22 cellular contexts compared by ENCODE assay signal in the genomic region with DNA sequence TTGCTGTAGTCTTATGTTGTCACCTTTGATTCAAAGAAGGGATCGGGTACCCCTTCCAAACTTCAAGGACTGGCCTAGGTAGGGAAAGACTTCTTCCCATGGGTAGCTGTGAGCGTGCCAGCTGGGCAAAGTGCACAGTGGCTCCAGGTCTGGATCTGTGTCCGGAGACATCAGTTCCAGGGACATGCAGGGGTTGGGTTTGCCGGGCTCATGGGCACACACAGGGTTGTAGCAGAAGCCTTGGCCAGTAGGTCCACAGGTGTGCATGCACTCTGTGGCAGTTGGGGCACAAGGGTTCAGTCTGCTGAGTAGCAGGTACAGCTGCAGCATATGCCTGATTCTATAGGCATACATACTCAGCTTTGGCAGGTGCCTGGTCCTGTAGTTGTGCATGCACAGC.
DNase-seq lines count a peak whose midpoint lies in the region; ATAC-seq, FAIRE-seq and TF ChIP-seq lines count a peak whose summit lies in the region.
"Had no signal": no experiment of that assay in that cellular context is flagged by ENCODE, and none has a peak within 500 bp of the region (broad histone marks: within the 10 kb centered on the region; RNA-seq: fewer than 3 reads in every experiment).

No MANE protein-coding gene starts in this region.

- CTCF ChIA-PET in H1 (lab: Charles Lee; ENCODE audit: partially characterized antibody): no interaction called here

- H3K79me2 ChIP-seq in H1 (ENCODE audit: control insufficient read depth in 1 of 2, insufficient read depth in 2 of 2, low read length in 2 of 2): no peaks in the 10 kb centered on the region

- H3K36me3 ChIP-seq in H1 (ENCODE audit: control insufficient read depth in 2 of 4, insufficient read depth in 4 of 4, low read length in 3 of 4) (no peaks in the 10 kb centered on the region), neuronal stem cell (replicated peaks in 1 of 2; ENCODE audit: control insufficient read depth in 2 of 2, insufficient read depth in 2 of 2, low read length in 2 of 2) (no peaks in the 10 kb centered on the region), spleen (no peaks in the 10 kb centered on the region)
- H3K36me3 ChIP-seq: BLaER1 treated with 17β-estradiol and CSF1 and Interleukin-3, amounts not matched to agents 10 nM and 100 nM had no signal

- no peak overlapping the region for H3K4me3 ChIP-seq in H1 (ENCODE audit: extremely low read depth in 1 of 4, insufficient read depth in 2 of 4, low read depth in 3 of 4, low read length in 4 of 4)
- H3K4me3 ChIP-seq in neuronal stem cell (ENCODE audit: low read length in 2 of 2): no peak overlapping the region
- no peak overlapping the region for H3K4me3 ChIP-seq in spleen
- H3K4me3 ChIP-seq: A549; BLaER1 treated with 17β-estradiol and CSF1 and Interleukin-3, amounts not matched to agents 10 nM and 100 nM had no signal

- H2BK15ac ChIP-seq in H1 (ENCODE audit: low read length): no peak overlapping the region
- H2BK15ac ChIP-seq in neuronal stem cell (ENCODE audit: low read length): no peak overlapping the region

- H3K23ac ChIP-seq in H1 (ENCODE audit: insufficient read length): no peak overlapping the region
- no peak overlapping the region for H3K23ac ChIP-seq in neuronal stem cell (ENCODE audit: low read depth, low read length, poor library complexity)

- no peak overlapping the region for H2BK20ac ChIP-seq in H1 (ENCODE audit: low read length)

- TF ChIP-seq EP300 in H1 (IDR thresholded peaks at IDR 0.05; ENCODE audit: borderline replicate concordance in 1 of 2, low read depth in 2 of 2, low read length in 2 of 2): no peak

- H3K14ac ChIP-seq in H1 (ENCODE audit: insufficient read length) (no peak overlapping the region), neuronal stem cell (ENCODE audit: low read length) (peak overlapping the region; percentile 64)

- intact Hi-C loops in spleen (cut with DNase I; ENCODE audit: low total_unique reads): no loop called here

- H2BK5ac ChIP-seq in H1 (ENCODE audit: low read depth, low read length) (peak overlapping the region; percentile 71; the same call in 1 of the 2 replicates), neuronal stem cell (ENCODE audit: low read length) (no peak overlapping the region)

- H3K79me1 ChIP-seq in H1 (ENCODE audit: low read depth, low read length): no peaks in the 10 kb centered on the region
- H3K79me1 ChIP-seq in neuronal stem cell (ENCODE audit: low read depth, low read length): no peaks in the 10 kb centered on the region

- H3K23me2 ChIP-seq in H1 (ENCODE audit: low read depth, low read length): no peaks in the 10 kb centered on the region

- TF ChIP-seq CTCF in H1 (IDR thresholded peaks at IDR 0.05; ENCODE audit: control extremely low read depth in 1 of 3, insufficient read depth in 1 of 3, low read depth in 1 of 3, low read length in 3 of 3) (no peak), spleen (IDR thresholded peaks at IDR 0.05 in 8 of 11, conservative IDR thresholded peaks at IDR 0.05 in 3 of 11) (no peak)

- H2AFZ ChIP-seq in H1 (ENCODE audit: low read length) (no peak overlapping the region), neuronal stem cell (ENCODE audit: low read length) (no peak overlapping the region)

- H2AK5ac ChIP-seq in H1 (ENCODE audit: low read depth, low read length) (0 out of 2 replicates have a peak overlapping the region, but pooled peaks have one; percentile 65), neuronal stem cell (ENCODE audit: low read depth, low read length) (peak overlapping the region; percentile 5)

- TF ChIP-seq RAD21 in H1 (IDR thresholded peaks at IDR 0.05 in 1 of 2, conservative IDR thresholded peaks at IDR 0.05 in 1 of 2; ENCODE audit: low read depth in 2 of 2, low read length in 2 of 2): no peak

- TF ChIP-seq POLR2A in H1 (IDR thresholded peaks at IDR 0.05; ENCODE audit: control extremely low read depth in 1 of 2, low read depth in 2 of 2, low read length in 2 of 2) (no peak), spleen (IDR thresholded peaks at IDR 0.05) (no peak)

- H4K20me1 ChIP-seq in H1 (replicated peaks in 1 of 2; ENCODE audit: control insufficient read depth in 1 of 2, insufficient read depth in 2 of 2, low read length in 2 of 2): no peaks in the 10 kb centered on the region
- H4K20me1 ChIP-seq: BLaER1 treated with 17β-estradiol and CSF1 and Interleukin-3, amounts not matched to agents 10 nM and 100 nM had no signal

- no peak overlapping the region for H4K5ac ChIP-seq in H1 (ENCODE audit: insufficient read length, low read depth, low read length)

- no peak overlapping the region for H2BK120ac ChIP-seq in H1 (replicated peaks; ENCODE audit: low read depth, low read length)
- no peak overlapping the region for H2BK120ac ChIP-seq in neuronal stem cell (ENCODE audit: low read depth, low read length)

- H2BK12ac ChIP-seq in H1 (ENCODE audit: low read depth, low read length) (0 out of 2 replicates have a peak overlapping the region, but pooled peaks have one; percentile 27), neuronal stem cell (ENCODE audit: low read length) (no peak overlapping the region)

- H3K9me3 ChIP-seq in H1 (ENCODE audit: insufficient read depth in 2 of 2, low read depth in 1 of 2, low read length in 1 of 2) (no peaks in the 10 kb centered on the region), neuronal stem cell (replicated peaks in 1 of 2; ENCODE audit: control insufficient read depth in 2 of 2, insufficient read depth in 1 of 2, low read depth in 1 of 2, low read length in 2 of 2) (peaks cover 0 to 5% of the 10 kb centered on the region in 2 donors), spleen (peaks cover 0 to 32% (median 24%) of the 10 kb centered on the region in 8 donors)
- H3K9me3 ChIP-seq: A549, Caco-2 had no signal

- no peak overlapping the region for H3K4ac ChIP-seq in H1 (replicated peaks; ENCODE audit: insufficient read length, low read depth, low read length)
- H3K4ac ChIP-seq in neuronal stem cell (ENCODE audit: low read length): no peak overlapping the region

- peak; percentile 14 for ATAC-seq in stimulated activated naive CD8-positive, alpha-beta T cell treated with anti-CD3 and anti-CD28 coated beads, Interleukin-15, Interleukin-2, amounts not matched to agents 100 U/mL and 50 U/mL, for 24 hours
- ATAC-seq in HG02798 (IDR thresholded peaks at IDR 0.05; ENCODE audit: poor library complexity, unreplicated experiment): no peak
- no peak for ATAC-seq in GM18867 (IDR thresholded peaks at IDR 0.05; ENCODE audit: unreplicated experiment)
- no peak for ATAC-seq in HG03439 (IDR thresholded peaks at IDR 0.05; ENCODE audit: unreplicated experiment)
- ATAC-seq: A549; CD8-positive, alpha-beta T cell had no signal

- DNase-seq in H1 (ENCODE audit: low read depth in 1 of 2, low spot score in 2 of 2): no peak
- no peak for DNase-seq in neuronal stem cell (ENCODE audit: low spot score)
- peak; percentile 53 for DNase-seq in spleen
- DNase-seq in stimulated activated naive CD8-positive, alpha-beta T cell treated with anti-CD3 and anti-CD28 coated beads, Interleukin-15, Interleukin-2, amounts not matched to agents 100 U/mL and 50 U/mL, for 24 hours: no peak
- no peak for DNase-seq in amniotic stem cell (lab: John Stamatoyannopoulos, UW)
- DNase-seq: AML-193; Caco-2; Calu3; CD4-positive, alpha-beta T cell; CD8-positive, alpha-beta T cell; DMS79 treated with DMSO at 0.1 percent for 48 hours; GF-D8 had no signal

- H3K27me3 ChIP-seq in H1 (replicated peaks in 1 of 4; ENCODE audit: control insufficient read depth in 3 of 4, extremely low read depth in 1 of 4, insufficient read depth in 3 of 4, low read length in 3 of 4): no peaks in the 10 kb centered on the region
- H3K27me3 ChIP-seq in neuronal stem cell (ENCODE audit: control insufficient read depth in 3 of 3, insufficient read depth in 3 of 3, low read depth in 1 of 3, low read length in 3 of 3): no peaks in the 10 kb centered on the region
- H3K27me3 ChIP-seq in spleen (replicated peaks in 1 of 7): no peaks in the 10 kb centered on the region
- H3K27me3 ChIP-seq: BLaER1 treated with 17β-estradiol and CSF1 and Interleukin-3, amounts not matched to agents 10 nM and 100 nM had no signal

- no peak for FAIRE-seq in H1 (lab: Jason Lieb, UNC)
- FAIRE-seq: A549, D721Med, G401.6, GM12891 had no signal

- WGBS in H1 (ENCODE audit: extremely low coverage in 1 of 2, insufficient coverage in 1 of 2, insufficient read length in 1 of 2, insufficient replicate concordance in 2 of 2, low coverage in 1 of 2, low lambda C conversion rate in 2 of 2, missing lambda C conversion rate in 1 of 2), 2 experiments: 90% methylated on average over 4 of the region's 4 CpGs; no CpG with 5 or more reads in 1 of the 2 experiments
- no CpG with 5 or more reads among the region's 4 CpGs for WGBS in neuronal stem cell (ENCODE audit: extremely low coverage in 2 of 2, insufficient read length in 2 of 2, insufficient replicate concordance in 1 of 2), 2 donors
- 65 to 93% (median 85%) methylated on average over 3 to 4 of the region's 4 CpGs for WGBS in spleen, 5 donors

- H3K4me1 ChIP-seq in H1 (replicated peaks in 1 of 4; ENCODE audit: control insufficient read depth in 3 of 4, insufficient read depth in 4 of 4, low read length in 3 of 4) (no peaks in the 10 kb centered on the region), neuronal stem cell (ENCODE audit: control insufficient read depth in 2 of 2, insufficient read depth in 1 of 2, low read depth in 1 of 2, low read length in 2 of 2) (no peaks in the 10 kb centered on the region), spleen (no peaks in the 10 kb centered on the region)
- H3K4me1 ChIP-seq: A549; BLaER1 treated with 17β-estradiol and CSF1 and Interleukin-3, amounts not matched to agents 10 nM and 100 nM; Caco-2 had no signal

- no peak overlapping the region for H4K91ac ChIP-seq in H1 (replicated peaks; ENCODE audit: insufficient read length, low read length)
- no peak overlapping the region for H4K91ac ChIP-seq in neuronal stem cell (ENCODE audit: low read depth, low read length, poor library complexity)

- H3K27ac ChIP-seq in H1 (ENCODE audit: low read depth, low read length): no peak overlapping the region
- H3K27ac ChIP-seq in neuronal stem cell (replicated peaks; ENCODE audit: low read length): no peak overlapping the region
- no peak overlapping the region for H3K27ac ChIP-seq in spleen
- H3K27ac ChIP-seq: 22Rv1; A549; BLaER1 treated with 17β-estradiol and CSF1 and Interleukin-3, amounts not matched to agents 10 nM and 100 nM; C4-2B had no signal

- H3K9ac ChIP-seq in H1 (replicated peaks in 1 of 4; ENCODE audit: extremely low read depth in 1 of 4, low read depth in 3 of 4, low read length in 3 of 4) (no peak overlapping the region), neuronal stem cell (ENCODE audit: low read depth, low read length, poor library complexity) (no peak overlapping the region)
- H3K9ac ChIP-seq: BLaER1 treated with 17β-estradiol and CSF1 and Interleukin-3, amounts not matched to agents 10 nM and 100 nM had no signal

- POLR2A ChIA-PET in H1 (lab: Charles Lee; ENCODE audit: partially characterized antibody): no interaction called here

- H3K56ac ChIP-seq in H1 (replicated peaks; ENCODE audit: insufficient read length, low read depth, low read length): no peak overlapping the region

- H3K18ac ChIP-seq in H1 (ENCODE audit: extremely low read depth, low read length) (no peak overlapping the region), neuronal stem cell (ENCODE audit: low read length) (no peak overlapping the region)

- H4K8ac ChIP-seq in H1 (ENCODE audit: extremely low read depth, insufficient read depth, low read length): peak overlapping the region; percentile 25
- no peak overlapping the region for H4K8ac ChIP-seq in neuronal stem cell (ENCODE audit: low read depth, low read length)

- no peak overlapping the region for H3K4me2 ChIP-seq in H1 (ENCODE audit: insufficient read depth in 1 of 2, low read depth in 2 of 2, low read length in 2 of 2)
- no peak overlapping the region for H3K4me2 ChIP-seq in neuronal stem cell (ENCODE audit: insufficient read depth, low read length, poor library complexity, severe bottlenecking)
- H3K4me2 ChIP-seq: A549; BLaER1 treated with 17β-estradiol and CSF1 and Interleukin-3, amounts not matched to agents 10 nM and 100 nM had no signal
